ENCODE assay signal across 23 cellular contexts in genomic region chr5:116546743-116547124, GRCh38. TPM values are rescaled to one million over a fixed set of nuclear protein-coding genes. Genes with fewer than 3 reads are reported as not detected.
"Had no signal": no experiment of that assay in that cellular context is flagged by ENCODE, and none has a peak within 500 bp of the region (broad histone marks: within the 10 kb centered on the region; RNA-seq: fewer than 3 reads in every experiment).

No MANE protein-coding gene starts in this region.

- H3K27me3 ChIP-seq: breast epithelium, gastrocnemius medialis, sigmoid colon, testis, upper lobe of left lung had no signal

- H3K27ac ChIP-seq: breast epithelium, gastrocnemius medialis, sigmoid colon, testis, upper lobe of left lung, VCaP had no signal

- H3K4me1 ChIP-seq: breast epithelium, gastrocnemius medialis, testis, upper lobe of left lung had no signal

- H3K9me3 ChIP-seq: testis had no signal

- ATAC-seq: gastrocnemius medialis, left cardiac atrium, natural killer cell had no signal

- H3K4me3 ChIP-seq: breast epithelium, gastrocnemius medialis, sigmoid colon, testis, upper lobe of left lung had no signal

- DNase-seq: activated CD4-positive, alpha-beta T cell treated with anti-CD3 and anti-CD28 coated beads for 4 hours; activated CD4-positive, alpha-beta T cell treated with anti-CD3 and anti-CD28 coated beads, Interleukin-2, amount 50 U/mL, for 4 hours; activated effector memory CD4-positive, alpha-beta T cell treated with anti-CD3 and anti-CD28 coated beads, Interleukin-2, amount 50 U/mL, for 16 hours; activated naive CD4-positive, alpha-beta T cell treated with anti-CD3 and anti-CD28 coated beads, Interleukin-2, amount 10 ng/mL, durations not matched to agents 7 days and 5 days; activated T-cell treated with anti-CD3 and anti-CD28 coated beads for 4 hours; central memory CD4-positive, alpha-beta T cell; dermis blood vessel endothelial cell; effector CD8-positive, alpha-beta T cell; erythroblast; gastrocnemius medialis; glutamatergic neuron; left cardiac atrium; midbrain; natural killer cell; sigmoid colon; stimulated activated CD4-positive, alpha-beta T cell treated with anti-CD3 and anti-CD28 coated beads, Interleukin-15, amount 100 ng/mL, for 24 hours; stimulated activated CD4-positive, alpha-beta T cell treated with anti-CD3 and anti-CD28 coated beads, Interleukin-2, amount 100 ng/mL, for 24 hours; stimulated activated naive CD4-positive, alpha-beta T cell; T-helper 9 cell; testis; upper lobe of left lung had no signal

- H3K36me3 ChIP-seq: breast epithelium, gastrocnemius medialis, sigmoid colon, upper lobe of left lung had no signal

RNA-seq across cellular contexts. Expression of gene SEMA6A, which starts 27.9 kb away (rescaled TPM):
- total RNA-seq: natural killer cell had no signal
